Comparison of ENCODE assay signal across 1 cellular context in the genomic region with DNA sequence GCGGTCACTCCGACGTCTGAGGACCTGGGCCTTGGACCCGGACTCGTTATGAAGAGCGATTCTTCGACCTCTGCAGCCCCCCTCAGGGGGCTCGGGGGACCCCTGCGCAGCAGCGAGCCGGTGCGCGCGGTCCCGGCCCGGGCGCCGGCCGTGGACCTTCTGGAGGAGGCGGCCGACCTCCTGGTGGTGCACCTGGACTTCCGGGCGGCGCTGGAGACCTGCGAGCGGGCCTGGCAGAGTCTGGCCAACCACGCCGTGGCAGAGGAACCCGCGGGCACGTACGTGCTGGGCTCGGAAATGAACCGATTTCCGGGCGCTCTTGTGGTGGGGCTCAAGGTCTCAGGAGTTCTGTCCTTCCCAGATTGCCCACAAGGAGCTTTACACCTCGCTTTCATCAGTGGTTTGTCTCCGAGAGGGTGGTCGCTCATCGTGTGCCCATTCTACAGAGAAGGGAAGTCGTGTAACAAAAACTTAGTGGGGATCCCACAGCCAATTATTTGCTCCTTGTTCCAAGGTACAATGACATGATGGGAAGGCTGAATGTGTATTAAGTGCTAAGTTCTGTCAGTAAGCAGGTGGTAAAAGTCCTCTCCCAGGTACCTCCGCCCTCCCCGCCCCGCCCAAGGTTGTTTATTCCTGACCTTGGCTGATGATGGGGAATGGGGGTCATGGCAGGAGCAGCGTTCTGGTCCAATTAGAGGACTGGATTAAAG.
TF ChIP-seq lines count a peak whose summit lies in the region.

No MANE protein-coding gene starts in this region.

TF ChIP-seq in HepG2, 621 proteins besides CTCF, POLR2A, EP300 and RAD21 (continued from another document and continues in another):
- TF ChIP-seq, protein P1, sequence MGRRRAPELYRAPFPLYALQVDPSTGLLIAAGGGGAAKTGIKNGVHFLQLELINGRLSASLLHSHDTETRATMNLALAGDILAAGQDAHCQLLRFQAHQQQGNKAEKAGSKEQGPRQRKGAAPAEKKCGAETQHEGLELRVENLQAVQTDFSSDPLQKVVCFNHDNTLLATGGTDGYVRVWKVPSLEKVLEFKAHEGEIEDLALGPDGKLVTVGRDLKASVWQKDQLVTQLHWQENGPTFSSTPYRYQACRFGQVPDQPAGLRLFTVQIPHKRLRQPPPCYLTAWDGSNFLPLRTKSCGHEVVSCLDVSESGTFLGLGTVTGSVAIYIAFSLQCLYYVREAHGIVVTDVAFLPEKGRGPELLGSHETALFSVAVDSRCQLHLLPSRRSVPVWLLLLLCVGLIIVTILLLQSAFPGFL (CRISPR knock-in tag; IDR thresholded peaks at IDR 0.05): no peak
- TF ChIP-seq, protein P2, sequence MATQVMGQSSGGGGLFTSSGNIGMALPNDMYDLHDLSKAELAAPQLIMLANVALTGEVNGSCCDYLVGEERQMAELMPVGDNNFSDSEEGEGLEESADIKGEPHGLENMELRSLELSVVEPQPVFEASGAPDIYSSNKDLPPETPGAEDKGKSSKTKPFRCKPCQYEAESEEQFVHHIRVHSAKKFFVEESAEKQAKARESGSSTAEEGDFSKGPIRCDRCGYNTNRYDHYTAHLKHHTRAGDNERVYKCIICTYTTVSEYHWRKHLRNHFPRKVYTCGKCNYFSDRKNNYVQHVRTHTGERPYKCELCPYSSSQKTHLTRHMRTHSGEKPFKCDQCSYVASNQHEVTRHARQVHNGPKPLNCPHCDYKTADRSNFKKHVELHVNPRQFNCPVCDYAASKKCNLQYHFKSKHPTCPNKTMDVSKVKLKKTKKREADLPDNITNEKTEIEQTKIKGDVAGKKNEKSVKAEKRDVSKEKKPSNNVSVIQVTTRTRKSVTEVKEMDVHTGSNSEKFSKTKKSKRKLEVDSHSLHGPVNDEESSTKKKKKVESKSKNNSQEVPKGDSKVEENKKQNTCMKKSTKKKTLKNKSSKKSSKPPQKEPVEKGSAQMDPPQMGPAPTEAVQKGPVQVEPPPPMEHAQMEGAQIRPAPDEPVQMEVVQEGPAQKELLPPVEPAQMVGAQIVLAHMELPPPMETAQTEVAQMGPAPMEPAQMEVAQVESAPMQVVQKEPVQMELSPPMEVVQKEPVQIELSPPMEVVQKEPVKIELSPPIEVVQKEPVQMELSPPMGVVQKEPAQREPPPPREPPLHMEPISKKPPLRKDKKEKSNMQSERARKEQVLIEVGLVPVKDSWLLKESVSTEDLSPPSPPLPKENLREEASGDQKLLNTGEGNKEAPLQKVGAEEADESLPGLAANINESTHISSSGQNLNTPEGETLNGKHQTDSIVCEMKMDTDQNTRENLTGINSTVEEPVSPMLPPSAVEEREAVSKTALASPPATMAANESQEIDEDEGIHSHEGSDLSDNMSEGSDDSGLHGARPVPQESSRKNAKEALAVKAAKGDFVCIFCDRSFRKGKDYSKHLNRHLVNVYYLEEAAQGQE (IDR thresholded peaks at IDR 0.05; ENCODE audit: borderline replicate concordance in 1 of 2, low read depth in 1 of 2, low read length in 2 of 2): no peak
- TF ChIP-seq AGO2 (optimal IDR thresholded peaks at IDR 0.05; ENCODE audit: low read depth, low read length) (peak; percentile 79), KLF13 (CRISPR knock-in tag; IDR thresholded peaks at IDR 0.05) (no peak), ZNF703 (CRISPR knock-in tag; IDR thresholded peaks at IDR 0.05; ENCODE audit: borderline replicate concordance) (no peak), POLR2AphosphoS5 (IDR thresholded peaks at IDR 0.05; ENCODE audit: low read depth, low read length) (no peak), ZSCAN25 (CRISPR knock-in tag; IDR thresholded peaks at IDR 0.05) (no peak; the same call in 1 of the 2 replicates), ZSCAN30 (CRISPR knock-in tag; IDR thresholded peaks at IDR 0.05) (no peak), HINFP (CRISPR knock-in tag; IDR thresholded peaks at IDR 0.05; ENCODE audit: low read depth) (no peak), ZFYVE20 (CRISPR knock-in tag; IDR thresholded peaks at IDR 0.05; ENCODE audit: borderline replicate concordance, low read depth) (no peak), RNF219 (CRISPR knock-in tag; IDR thresholded peaks at IDR 0.05) (no peak), ZNF552 (CRISPR knock-in tag; IDR thresholded peaks at IDR 0.05; ENCODE audit: borderline replicate concordance) (no peak), ATF7-NPFF (CRISPR knock-in tag; IDR thresholded peaks at IDR 0.05; ENCODE audit: low read depth) (no peak), NBN (conservative IDR thresholded peaks at IDR 0.05) (no peak), HIVEP1 (CRISPR knock-in tag; IDR thresholded peaks at IDR 0.05) (no peak), ZNF800 (CRISPR knock-in tag; IDR thresholded peaks at IDR 0.05) (no peak), TP53 (CRISPR knock-in tag; conservative IDR thresholded peaks at IDR 0.05) (no peak), TFAP4 (IDR thresholded peaks at IDR 0.05; ENCODE audit: borderline replicate concordance, low read depth) (no peak), DRAP1 (CRISPR knock-in tag; IDR thresholded peaks at IDR 0.05) (no peak), ZNF530 (CRISPR knock-in tag; IDR thresholded peaks at IDR 0.05; ENCODE audit: low read depth) (no peak), ZNF121 (CRISPR knock-in tag; IDR thresholded peaks at IDR 0.05) (no peak), ZNF784 (CRISPR knock-in tag; IDR thresholded peaks at IDR 0.05; ENCODE audit: borderline replicate concordance) (no peak), ZNF737 (CRISPR knock-in tag; IDR thresholded peaks at IDR 0.05; ENCODE audit: borderline replicate concordance) (no peak), ZNF30 (CRISPR knock-in tag; IDR thresholded peaks at IDR 0.05) (no peak), KLF16 (CRISPR knock-in tag; IDR thresholded peaks at IDR 0.05) (peak in 1 of 2 experiments; percentile 6; a peak in 1 of 4 replicates), HHEX (CRISPR knock-in tag; IDR thresholded peaks at IDR 0.05) (no peak), ZMYM4 (CRISPR knock-in tag; IDR thresholded peaks at IDR 0.05) (0 out of 2 replicates have a peak, but pooled peaks have one; percentile 3), HNRNPL (IDR thresholded peaks at IDR 0.05; ENCODE audit: low read depth, low read length) (peak; percentile 90), MAFF (IDR thresholded peaks at IDR 0.05; ENCODE audit: low read depth, low read length) (no peak), STAG1 (CRISPR knock-in tag; IDR thresholded peaks at IDR 0.05) (no peak), RBAK (CRISPR knock-in tag; IDR thresholded peaks at IDR 0.05) (no peak), GFI1 (CRISPR knock-in tag; IDR thresholded peaks at IDR 0.05; ENCODE audit: borderline replicate concordance) (no peak), MAFK (conservative IDR thresholded peaks at IDR 0.05 in 1 of 2, IDR thresholded peaks at IDR 0.05 in 1 of 2; ENCODE audit: low read length in 2 of 2) (no peak), MEF2D (CRISPR knock-in tag; IDR thresholded peaks at IDR 0.05) (no peak), ZFP62 (CRISPR knock-in tag; IDR thresholded peaks at IDR 0.05) (no peak), MEIS1 (CRISPR knock-in tag; IDR thresholded peaks at IDR 0.05; ENCODE audit: borderline replicate concordance) (no peak), ATF1 (CRISPR knock-in tag; IDR thresholded peaks at IDR 0.05) (no peak), ZXDC (CRISPR knock-in tag; IDR thresholded peaks at IDR 0.05) (no peak)
- TF ChIP-seq, protein P3, sequence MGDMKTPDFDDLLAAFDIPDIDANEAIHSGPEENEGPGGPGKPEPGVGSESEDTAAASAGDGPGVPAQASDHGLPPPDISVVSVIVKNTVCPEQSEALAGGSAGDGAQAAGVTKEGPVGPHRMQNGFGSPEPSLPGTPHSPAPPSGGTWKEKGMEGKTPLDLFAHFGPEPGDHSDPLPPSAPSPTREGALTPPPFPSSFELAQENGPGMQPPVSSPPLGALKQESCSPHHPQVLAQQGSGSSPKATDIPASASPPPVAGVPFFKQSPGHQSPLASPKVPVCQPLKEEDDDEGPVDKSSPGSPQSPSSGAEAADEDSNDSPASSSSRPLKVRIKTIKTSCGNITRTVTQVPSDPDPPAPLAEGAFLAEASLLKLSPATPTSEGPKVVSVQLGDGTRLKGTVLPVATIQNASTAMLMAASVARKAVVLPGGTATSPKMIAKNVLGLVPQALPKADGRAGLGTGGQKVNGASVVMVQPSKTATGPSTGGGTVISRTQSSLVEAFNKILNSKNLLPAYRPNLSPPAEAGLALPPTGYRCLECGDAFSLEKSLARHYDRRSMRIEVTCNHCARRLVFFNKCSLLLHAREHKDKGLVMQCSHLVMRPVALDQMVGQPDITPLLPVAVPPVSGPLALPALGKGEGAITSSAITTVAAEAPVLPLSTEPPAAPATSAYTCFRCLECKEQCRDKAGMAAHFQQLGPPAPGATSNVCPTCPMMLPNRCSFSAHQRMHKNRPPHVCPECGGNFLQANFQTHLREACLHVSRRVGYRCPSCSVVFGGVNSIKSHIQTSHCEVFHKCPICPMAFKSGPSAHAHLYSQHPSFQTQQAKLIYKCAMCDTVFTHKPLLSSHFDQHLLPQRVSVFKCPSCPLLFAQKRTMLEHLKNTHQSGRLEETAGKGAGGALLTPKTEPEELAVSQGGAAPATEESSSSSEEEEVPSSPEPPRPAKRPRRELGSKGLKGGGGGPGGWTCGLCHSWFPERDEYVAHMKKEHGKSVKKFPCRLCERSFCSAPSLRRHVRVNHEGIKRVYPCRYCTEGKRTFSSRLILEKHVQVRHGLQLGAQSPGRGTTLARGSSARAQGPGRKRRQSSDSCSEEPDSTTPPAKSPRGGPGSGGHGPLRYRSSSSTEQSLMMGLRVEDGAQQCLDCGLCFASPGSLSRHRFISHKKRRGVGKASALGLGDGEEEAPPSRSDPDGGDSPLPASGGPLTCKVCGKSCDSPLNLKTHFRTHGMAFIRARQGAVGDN (CRISPR knock-in tag; IDR thresholded peaks at IDR 0.05): peak; percentile 79
